In genomic region chr14:25944020-25944419, GRCh38 we compare ENCODE assay signal across 1 cellular context.
TF ChIP-seq lines count a peak whose summit lies in the region.

No MANE protein-coding gene starts in this region.

TF ChIP-seq in H1, 55 proteins besides CTCF, POLR2A, EP300 and RAD21 (continued from another document):
- TF ChIP-seq GTF2F1 (IDR thresholded peaks at IDR 0.05; ENCODE audit: borderline replicate concordance, low read depth, low read length) (no peak), ASH2L (IDR thresholded peaks at IDR 0.05; ENCODE audit: low read length) (no peak), GABPA (IDR thresholded peaks at IDR 0.05; ENCODE audit: borderline replicate concordance, insufficient read depth, low read length) (no peak), EGR1 (IDR thresholded peaks at IDR 0.05; ENCODE audit: borderline replicate concordance, low read depth, low read length) (no peak), BCL11A (IDR thresholded peaks at IDR 0.05; ENCODE audit: low read depth in 2 of 2, low read length in 2 of 2) (no peak), FOSL1 (IDR thresholded peaks at IDR 0.05; ENCODE audit: insufficient read depth, low read depth, low read length) (no peak), JUN (IDR thresholded peaks at IDR 0.05; ENCODE audit: low read depth, low read length) (no peak), PHF8 (conservative IDR thresholded peaks at IDR 0.05; ENCODE audit: low read depth, low read length) (no peak), KDM4A (IDR thresholded peaks at IDR 0.05; ENCODE audit: low read depth, low read length, severe bottlenecking) (no peak), SRF (IDR thresholded peaks at IDR 0.05; ENCODE audit: low read depth, low read length) (no peak), EZH2 (IDR thresholded peaks at IDR 0.05; ENCODE audit: low read depth, low read length, severe bottlenecking) (no peak), TAF1 (IDR thresholded peaks at IDR 0.05; ENCODE audit: low read depth, low read length) (no peak)
TF ChIP-seq in H1: peak in this region for 0.
